ENCODE assay signal across 12 cellular contexts in genomic region chr7:115274-115911, GRCh38.
A peak's percentile ranks its signal among the peaks of the same experiment; 100 is the strongest.
DNase-seq lines count a peak whose midpoint lies in the region; FAIRE-seq and TF ChIP-seq lines count a peak whose summit lies in the region.
"Had no signal": no experiment of that assay in that cellular context is flagged by ENCODE, and none has a peak within 500 bp of the region (broad histone marks: within the 10 kb centered on the region; RNA-seq: fewer than 3 reads in every experiment).

No MANE protein-coding gene starts in this region.

- no peaks in the 10 kb centered on the region for H3K36me3 ChIP-seq in esophagus muscularis mucosa
- no peaks in the 10 kb centered on the region for H3K36me3 ChIP-seq in muscle layer of duodenum (ENCODE audit: control insufficient read depth in 1 of 2, insufficient read depth in 2 of 2, low read length in 2 of 2)
- no peaks in the 10 kb centered on the region for H3K36me3 ChIP-seq in uterus
- no peaks in the 10 kb centered on the region for H3K36me3 ChIP-seq in Karpas-422 (ENCODE audit: insufficient read depth, low read length)
- H3K36me3 ChIP-seq: Peyer's patch, vagina had no signal

- TF ChIP-seq POLR2A in NB4 (IDR thresholded peaks at IDR 0.05; ENCODE audit: extremely low read depth, insufficient read length) (no peak), esophagus muscularis mucosa (IDR thresholded peaks at IDR 0.05; ENCODE audit: low read depth) (no peak), uterus (IDR thresholded peaks at IDR 0.05) (no peak), GM12892 (IDR thresholded peaks at IDR 0.05; ENCODE audit: low read depth, low read length) (no peak)

- no peaks in the 10 kb centered on the region for H3K9me3 ChIP-seq in esophagus muscularis mucosa
- no peaks in the 10 kb centered on the region for H3K9me3 ChIP-seq in muscle layer of duodenum (ENCODE audit: control insufficient read depth in 1 of 2, low read length in 2 of 2)
- H3K9me3 ChIP-seq in uterus: no peaks in the 10 kb centered on the region
- H3K9me3 ChIP-seq in Karpas-422 (ENCODE audit: low read length): no peaks in the 10 kb centered on the region
- H3K9me3 ChIP-seq: Peyer's patch, vagina had no signal

- no peaks in the 10 kb centered on the region for H3K9me2 ChIP-seq in Karpas-422 (replicated peaks; ENCODE audit: insufficient read depth, low read length)

- in situ Hi-C loops in G401 (cut with HindIII; ENCODE audit: low sequenced_read_pairs): no loop called here

- TF ChIP-seq CTCF in NB4 (IDR thresholded peaks at IDR 0.05; ENCODE audit: low read depth, low read length) (no peak), esophagus muscularis mucosa (IDR thresholded peaks at IDR 0.05) (no peak), uterus (IDR thresholded peaks at IDR 0.05) (no peak)

- WGBS in esophagus muscularis mucosa: 69% methylated on average over 12 of the region's 12 CpGs

- H4K20me1 ChIP-seq in Karpas-422 (ENCODE audit: insufficient read depth, low read depth, low read length): no peaks in the 10 kb centered on the region

- no peak overlapping the region for H3K9ac ChIP-seq in Karpas-422 (ENCODE audit: low read length)

- no peak for TF ChIP-seq EP300 in esophagus muscularis mucosa (IDR thresholded peaks at IDR 0.05)

- peak; percentile 41 for DNase-seq in AG08395 (ENCODE audit: low spot score)
- peak; percentile 90 for DNase-seq in NB4 (ENCODE audit: low read depth)
- peak; percentile 92 for DNase-seq in esophagus muscularis mucosa (ENCODE audit: extremely low spot score)
- no peak for DNase-seq in uterus
- DNase-seq in Karpas-422: no peak
- DNase-seq in GM12892 (ENCODE audit: insufficient read length): no peak
- DNase-seq in G401 (ENCODE audit: low spot score): no peak
- DNase-seq: activated CD4-positive, alpha-beta T cell treated with anti-CD3 and anti-CD28 coated beads, Interleukin-2, amount 10 ng/mL, durations not matched to agents 7 days and 5 days; naive B cell had no signal

- H2AFZ ChIP-seq in Karpas-422 (ENCODE audit: low read length): no peak overlapping the region

- no peak overlapping the region for H3K4me3 ChIP-seq in NB4 (ENCODE audit: low read depth, low read length)
- H3K4me3 ChIP-seq in esophagus muscularis mucosa: no peak overlapping the region
- H3K4me3 ChIP-seq in muscle layer of duodenum (ENCODE audit: low read depth in 1 of 2, low read length in 2 of 2): no peak overlapping the region
- H3K4me3 ChIP-seq in uterus: no peak overlapping the region
- H3K4me3 ChIP-seq in Karpas-422 (ENCODE audit: low read length): no peak overlapping the region
- H3K4me3 ChIP-seq: Peyer's patch, vagina had no signal

- FAIRE-seq in GM12892 (lab: Jason Lieb, UNC): no peak

- peak overlapping the region in 3 of 4 donors; percentile 16 to 69 (median 48) for H3K27ac ChIP-seq in esophagus muscularis mucosa (replicated peaks in 1 of 4)
- peak overlapping the region; percentile 25 for H3K27ac ChIP-seq in muscle layer of duodenum (ENCODE audit: low read length)
- no peak overlapping the region for H3K27ac ChIP-seq in uterus
- no peak overlapping the region for H3K27ac ChIP-seq in Karpas-422 (ENCODE audit: low read length)
- H3K27ac ChIP-seq: vagina had no signal

- H3K4me1 ChIP-seq in esophagus muscularis mucosa (peaks cover 9 to 37% (median 24%) of the 10 kb centered on the region in 4 donors), muscle layer of duodenum (ENCODE audit: control insufficient read depth in 1 of 2, insufficient read depth in 2 of 2, low read length in 2 of 2) (no peaks in the 10 kb centered on the region), uterus (no peaks in the 10 kb centered on the region), Karpas-422 (ENCODE audit: low read length) (no peaks in the 10 kb centered on the region)
- H3K4me1 ChIP-seq: Peyer's patch, vagina had no signal

- intact Hi-C loops in esophagus muscularis mucosa (cut with DNase I): no loop called here
- intact Hi-C loops in uterus (cut with DNase I; ENCODE audit: low total_unique reads): no loop called here

- H3K27me3 ChIP-seq in esophagus muscularis mucosa (no peaks in the 10 kb centered on the region), muscle layer of duodenum (ENCODE audit: low read depth, low read length) (no peaks in the 10 kb centered on the region), uterus (no peaks in the 10 kb centered on the region), Karpas-422 (ENCODE audit: low read length) (no peaks in the 10 kb centered on the region)
- H3K27me3 ChIP-seq: Peyer's patch, vagina had no signal

- no peaks in the 10 kb centered on the region for H3K79me2 ChIP-seq in Karpas-422 (ENCODE audit: low read length)

- H3K4me2 ChIP-seq in Karpas-422 (ENCODE audit: low read depth, low read length, poor library complexity, severe bottlenecking): no peak overlapping the region

Comparison
In these comparisons a context has a peak if more than half of its experiments do, and no peak if none do; other contexts are left out.
1. DNase-seq: peak in AG08395 (single experiment), NB4 (single experiment) and esophagus muscularis mucosa (single experiment); none in uterus (0 of 2), Karpas-422 (single experiment), GM12892 (single experiment) and G401 (single experiment).
2. H3K27ac ChIP-seq: peak in esophagus muscularis mucosa (3 of 4) and muscle layer of duodenum (single experiment); none in uterus (0 of 2) and Karpas-422 (single experiment).